In genomic region chr7:105047932-105048331, GRCh38 we compare ENCODE assay signal across 1 cellular context.
TF ChIP-seq lines count a peak whose summit lies in the region.

No MANE protein-coding gene starts in this region.

TF ChIP-seq in K562, 482 proteins besides CTCF, POLR2A, EP300 and RAD21 (continued from another document):
- TF ChIP-seq SNIP1 (IDR thresholded peaks at IDR 0.05; ENCODE audit: low read depth) (no peak), EHMT2 (IDR thresholded peaks at IDR 0.05) (no peak), SMARCE1 (IDR thresholded peaks at IDR 0.05) (no peak), CBX3 (IDR thresholded peaks at IDR 0.05; ENCODE audit: borderline replicate concordance in 1 of 2, low read length in 2 of 2) (no peak), MAFF (IDR thresholded peaks at IDR 0.05; ENCODE audit: low read length) (no peak), U2AF2 (optimal IDR thresholded peaks at IDR 0.05; ENCODE audit: low read depth, low read length) (no peak), ZBTB8A (IDR thresholded peaks at IDR 0.05; ENCODE audit: partially characterized antibody) (no peak)
